ENCODE assay signal across 15 cellular contexts in the genomic region with DNA sequence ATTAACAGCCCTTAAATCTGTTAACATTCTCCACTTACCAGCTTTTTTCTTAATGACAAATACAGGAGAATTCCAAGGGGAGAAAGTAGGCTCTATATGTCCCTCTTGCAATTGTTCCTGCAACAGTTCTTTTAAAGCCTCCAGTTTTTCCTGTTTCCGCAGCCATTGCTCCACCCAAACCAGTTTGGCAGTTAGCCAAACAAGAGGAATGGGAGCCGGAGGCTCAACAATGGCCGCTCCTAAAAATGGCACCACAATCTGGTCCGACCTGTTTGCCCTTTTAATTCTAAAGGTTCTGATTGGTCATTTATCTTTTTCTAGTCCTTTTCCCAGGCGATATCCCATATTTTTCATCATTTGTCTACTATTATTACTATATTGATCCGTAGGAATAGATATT. TPM values are rescaled to one million over a fixed set of nuclear protein-coding genes. Genes with fewer than 3 reads are reported as not detected.
A peak's percentile ranks its signal among the peaks of the same experiment; 100 is the strongest.
DNase-seq lines count a peak whose midpoint lies in the region; TF ChIP-seq lines count a peak whose summit lies in the region.
"Had no signal": no experiment of that assay in that cellular context is flagged by ENCODE, and none has a peak within 500 bp of the region (broad histone marks: within the 10 kb centered on the region; RNA-seq: fewer than 3 reads in every experiment).

No MANE protein-coding gene starts in this region.

- no peak overlapping the region for H2AK5ac ChIP-seq in mesendoderm (ENCODE audit: low read length)

- H3K4me2 ChIP-seq in mesendoderm (ENCODE audit: low read length) = no peak overlapping the region

- H4K5ac ChIP-seq in mesendoderm (ENCODE audit: low read length) = no peak overlapping the region

- H2BK15ac ChIP-seq in mesendoderm (replicated peaks; ENCODE audit: low read depth) = no peak overlapping the region

- peak overlapping the region; percentile 19 for H3K56ac ChIP-seq in mesendoderm (ENCODE audit: low read length)

- H3K9me3 ChIP-seq in WERI-Rb-1 (ENCODE audit: severe bottlenecking) (no peaks in the 10 kb centered on the region), esophagus muscularis mucosa (no peaks in the 10 kb centered on the region)
- H3K9me3 ChIP-seq: gastrocnemius medialis had no signal

- H3K36me3 ChIP-seq in WERI-Rb-1 (no peaks in the 10 kb centered on the region), mesendoderm (ENCODE audit: control insufficient read depth, insufficient read depth, low read length) (no peaks in the 10 kb centered on the region), esophagus muscularis mucosa (no peaks in the 10 kb centered on the region)
- H3K36me3 ChIP-seq: gastrocnemius medialis had no signal

- no peaks in the 10 kb centered on the region for H3K79me1 ChIP-seq in mesendoderm (ENCODE audit: low read length)

- no peaks in the 10 kb centered on the region for H3K79me2 ChIP-seq in mesendoderm (ENCODE audit: control insufficient read depth, insufficient read depth, low read length)

- intact Hi-C loops in esophagus muscularis mucosa (cut with DNase I) (no loop called here), head of caudate nucleus (cut with DNase I) (no loop called here)

- no CpG with 5 or more reads among the region's 6 CpGs for WGBS in mesendoderm (ENCODE audit: extremely low coverage, insufficient coverage, low lambda C conversion rate)
- 60% methylated on average over 6 of the region's 6 CpGs for WGBS in esophagus muscularis mucosa

- no peak for TF ChIP-seq EP300 in esophagus muscularis mucosa (IDR thresholded peaks at IDR 0.05)

- H3K27ac ChIP-seq in WERI-Rb-1 (peak overlapping the region; percentile 35; the same call in 1 of the 2 replicates), mesendoderm (ENCODE audit: low read depth, low read length) (no peak overlapping the region), esophagus muscularis mucosa (replicated peaks in 1 of 4) (no peak overlapping the region)
- H3K27ac ChIP-seq: gastrocnemius medialis had no signal

- TF ChIP-seq POLR2A in esophagus muscularis mucosa (IDR thresholded peaks at IDR 0.05; ENCODE audit: low read depth) = no peak

- no peak overlapping the region for H3K4ac ChIP-seq in mesendoderm (ENCODE audit: low read depth, low read length)

- H2BK5ac ChIP-seq in mesendoderm (ENCODE audit: low read length) = no peak overlapping the region

- peak; percentile 72 for DNase-seq in DMS153 treated with DMSO at 0.1 percent for 48 hours (lab: John Stamatoyannopoulos, UW; ENCODE audit: unreplicated experiment)
- DNase-seq in NCI-H1105 (lab: John Stamatoyannopoulos, UW) = peak; percentile 47
- DNase-seq in WERI-Rb-1 = no peak
- peak; percentile 29 for DNase-seq in mesendoderm
- no peak for DNase-seq in esophagus muscularis mucosa (ENCODE audit: extremely low spot score)
- DNase-seq in Kasumi-1 (lab: John Stamatoyannopoulos, UW) = no peak
- DNase-seq in head of caudate nucleus = no peak
- DNase-seq in NCI-H187 (lab: John Stamatoyannopoulos, UW) = no peak
- DNase-seq: amniotic stem cell; gastrocnemius medialis; HCEC 1CT; NCI-H1436 treated with DMSO at 0.1 percent for 48 hours; SHP77 treated with DMSO at 0.1 percent for 48 hours; stimulated activated CD4-positive, alpha-beta T cell treated with anti-CD3 and anti-CD28 coated beads, Interleukin-4, amount 100 ng/mL, for 4 hours had no signal

- no peak overlapping the region for H3K23ac ChIP-seq in mesendoderm (ENCODE audit: low read length)

- H3K4me1 ChIP-seq in mesendoderm (ENCODE audit: control insufficient read depth, low read depth, low read length) (peaks cover 11% of the 10 kb centered on the region), esophagus muscularis mucosa (no peaks in the 10 kb centered on the region)
- H3K4me1 ChIP-seq: gastrocnemius medialis had no signal

- no peak overlapping the region for H3K4me3 ChIP-seq in WERI-Rb-1 (ENCODE audit: low read depth, low read length)
- no peak overlapping the region for H3K4me3 ChIP-seq in mesendoderm (ENCODE audit: low read length)
- no peak overlapping the region for H3K4me3 ChIP-seq in esophagus muscularis mucosa
- H3K4me3 ChIP-seq: gastrocnemius medialis had no signal

- H2BK120ac ChIP-seq in mesendoderm (ENCODE audit: low read depth, low read length) = no peak overlapping the region

- peak overlapping the region; percentile 84 for H3K18ac ChIP-seq in mesendoderm (ENCODE audit: low read length)

- H3K27me3 ChIP-seq in WERI-Rb-1 (ENCODE audit: insufficient read depth, low read depth, severe bottlenecking) (no peaks in the 10 kb centered on the region), mesendoderm (ENCODE audit: insufficient read depth, low read length, poor library complexity) (no peaks in the 10 kb centered on the region), esophagus muscularis mucosa (peaks cover 0 to 3% (median 0%) of the 10 kb centered on the region in 4 donors)
- H3K27me3 ChIP-seq: gastrocnemius medialis had no signal

- H3K9ac ChIP-seq in mesendoderm (ENCODE audit: low read length) = no peak overlapping the region

- no peak for TF ChIP-seq CTCF in WERI-Rb-1 (IDR thresholded peaks at IDR 0.05; ENCODE audit: low read depth, low read length)
- TF ChIP-seq CTCF in esophagus muscularis mucosa (IDR thresholded peaks at IDR 0.05) = no peak

- H4K8ac ChIP-seq in mesendoderm (ENCODE audit: low read depth, low read length) = no peak overlapping the region

RNA-seq across cellular contexts. Expression of gene L1TD1, which starts 14.0 kb away (rescaled TPM):
- 489 TPM for polyA plus RNA-seq in mesendoderm (2013, experiment 1 of 2)
- 482 TPM for polyA plus RNA-seq in mesendoderm (2013, experiment 2 of 2)
- total RNA-seq in esophagus muscularis mucosa = under 1 TPM in 1 of 4 donors, not detected in 3; 0.42 TPM
- total RNA-seq: endothelial cell of umbilical vein, gastrocnemius medialis had no signal

Comparison
In these comparisons a context has a peak if more than half of its experiments do, and no peak if none do; other contexts are left out.
1. DNase-seq: peak in DMS153 treated with DMSO at 0.1 percent for 48 hours (single experiment), NCI-H1105 (single experiment) and mesendoderm (single experiment); none in WERI-Rb-1 (single experiment), esophagus muscularis mucosa (single experiment), Kasumi-1 (0 of 2), head of caudate nucleus (0 of 42) and NCI-H187 (0 of 2).